8 cellular contexts compared by ENCODE assay signal in genomic region chr22:36358533-36359171, GRCh38. TPM values are rescaled to one million over a fixed set of nuclear protein-coding genes. Genes with fewer than 3 reads are reported as not detected.
DNase-seq lines count a peak whose midpoint lies in the region; ATAC-seq lines count a peak whose summit lies in the region.
"Had no signal": no experiment of that assay in that cellular context is flagged by ENCODE, and none has a peak within 500 bp of the region (broad histone marks: within the 10 kb centered on the region; RNA-seq: fewer than 3 reads in every experiment).

No MANE protein-coding gene starts in this region.

- H3K27me3 Mint-ChIP-seq in activated CD8-positive, alpha-beta T cell treated with anti-CD3 and anti-CD28 coated beads, Interleukin-2, amount 10 ng/mL, durations not matched to agents 7 days and 5 days (ENCODE audit: low read depth) = no peaks in the 10 kb centered on the region
- H3K27me3 Mint-ChIP-seq in immature natural killer cell (ENCODE audit: low read depth in 3 of 3) = peaks cover 9 to 18% (median 11%) of the 10 kb centered on the region in 3 donors
- no peaks in the 10 kb centered on the region for H3K27me3 Mint-ChIP-seq in stimulated activated naive CD8-positive, alpha-beta T cell treated with anti-CD3 and anti-CD28 coated beads, Interleukin-15, amount 100 ng/mL, for 72 hours

- no peak for ATAC-seq in activated CD8-positive, alpha-beta T cell treated with anti-CD3 and anti-CD28 coated beads, Interleukin-2, amount 10 ng/mL, durations not matched to agents 7 days and 5 days
- no peak for ATAC-seq in stimulated activated naive CD8-positive, alpha-beta T cell treated with anti-CD3 and anti-CD28 coated beads, Interleukin-15, amount 100 ng/mL, for 72 hours
- ATAC-seq in GM18519 (IDR thresholded peaks at IDR 0.05; ENCODE audit: low FRiP score, unreplicated experiment) = no peak

- H3K9me3 Mint-ChIP-seq in activated CD8-positive, alpha-beta T cell treated with anti-CD3 and anti-CD28 coated beads, Interleukin-2, amount 10 ng/mL, durations not matched to agents 7 days and 5 days (ENCODE audit: insufficient read depth) = no peaks in the 10 kb centered on the region
- no peaks in the 10 kb centered on the region for H3K9me3 Mint-ChIP-seq in immature natural killer cell
- H3K9me3 Mint-ChIP-seq in stimulated activated naive CD8-positive, alpha-beta T cell treated with anti-CD3 and anti-CD28 coated beads, Interleukin-15, amount 100 ng/mL, for 72 hours = no peaks in the 10 kb centered on the region

- H3K4me3 Mint-ChIP-seq in activated CD8-positive, alpha-beta T cell treated with anti-CD3 and anti-CD28 coated beads, Interleukin-2, amount 10 ng/mL, durations not matched to agents 7 days and 5 days = peak overlapping the region; percentile 13
- H3K4me3 Mint-ChIP-seq in immature natural killer cell = peak overlapping the region in 4 of 5 donors; percentile 50 to 69 (median 64)
- peak overlapping the region; percentile 73 to 81 for H3K4me3 Mint-ChIP-seq in stimulated activated naive CD8-positive, alpha-beta T cell treated with anti-CD3 and anti-CD28 coated beads, Interleukin-15, amount 100 ng/mL, for 72 hours

- H3K4me1 Mint-ChIP-seq in activated CD8-positive, alpha-beta T cell treated with anti-CD3 and anti-CD28 coated beads, Interleukin-2, amount 10 ng/mL, durations not matched to agents 7 days and 5 days (ENCODE audit: low read depth) = peaks cover 93% of the 10 kb centered on the region
- peaks cover 99 to 100% of the 10 kb centered on the region in 2 donors for H3K4me1 Mint-ChIP-seq in immature natural killer cell
- peaks cover 100% of the 10 kb centered on the region for H3K4me1 Mint-ChIP-seq in stimulated activated naive CD8-positive, alpha-beta T cell treated with anti-CD3 and anti-CD28 coated beads, Interleukin-15, amount 100 ng/mL, for 72 hours

- CTCF ChIA-PET in activated CD8-positive, alpha-beta T cell treated with anti-CD3 and anti-CD28 coated beads, Interleukin-2, amount 10 ng/mL, durations not matched to agents 7 days and 5 days (lab: Charles Lee) = interaction anchor here (0.7 to 3.1 kb wide), 8 partner anchors 11 to 128 kb away, joined by 3 to 12 read pairs (median 6); partner anchors contain the start of gene MYH9

- POLR2A ChIA-PET in activated CD8-positive, alpha-beta T cell treated with anti-CD3 and anti-CD28 coated beads, Interleukin-2, amount 10 ng/mL, durations not matched to agents 7 days and 5 days (lab: Charles Lee) = interaction anchor here (0.6 to 1.7 kb wide), 7 partner anchors 14 to 112 kb away, joined by 3 to 8 read pairs (median 5); no protein-coding TSS in a partner anchor

- H3K36me3 Mint-ChIP-seq in activated CD8-positive, alpha-beta T cell treated with anti-CD3 and anti-CD28 coated beads, Interleukin-2, amount 10 ng/mL, durations not matched to agents 7 days and 5 days (ENCODE audit: low read depth) = peaks cover 69% of the 10 kb centered on the region
- H3K36me3 Mint-ChIP-seq in immature natural killer cell = no peaks in the 10 kb centered on the region

- peak overlapping the region; percentile 74 for H3K27ac Mint-ChIP-seq in activated CD8-positive, alpha-beta T cell treated with anti-CD3 and anti-CD28 coated beads, Interleukin-2, amount 10 ng/mL, durations not matched to agents 7 days and 5 days
- H3K27ac Mint-ChIP-seq in immature natural killer cell = peak overlapping the region; percentile 81 to 95 (median 88)
- H3K27ac Mint-ChIP-seq in stimulated activated naive CD8-positive, alpha-beta T cell treated with anti-CD3 and anti-CD28 coated beads, Interleukin-15, amount 100 ng/mL, for 72 hours = peak overlapping the region; percentile 50 to 92

- DNase-seq in HT1080 (ENCODE audit: low read depth) (peak; percentile 61), immature natural killer cell (no peak), UCSD-AML1 (lab: John Stamatoyannopoulos, UW; ENCODE audit: unreplicated experiment) (no peak), COR-L47 (lab: John Stamatoyannopoulos, UW) (no peak)
- no peak for DNase-seq in activated CD8-positive, alpha-beta T cell treated with anti-CD3 and anti-CD28 coated beads, Interleukin-2, amount 10 ng/mL, durations not matched to agents 7 days and 5 days
- no peak for DNase-seq in stimulated activated naive CD8-positive, alpha-beta T cell treated with anti-CD3 and anti-CD28 coated beads, Interleukin-15, amount 100 ng/mL, for 72 hours
- DNase-seq: activated CD4-positive, CD25-positive, alpha-beta regulatory T cell treated with anti-CD3 and anti-CD28 coated beads, Interleukin-2, amount 50 U/mL, for 72 hours had no signal

RNA-seq across cellular contexts. Expression of gene MYH9, which starts 29.1 kb away (rescaled TPM):
- total RNA-seq in HT1080 (2014; rRNA removed; shearing (Covaris generic)) = 277 and 308 TPM in 2 replicates
- 165 and 169 TPM in 2 replicates for polyA plus RNA-seq in HT1080 (2015; cell fraction: cytosol; rRNA removed)
- 579 and 585 TPM in 2 replicates for polyA plus RNA-seq in HT1080 (2015; cell fraction: nucleus; rRNA removed)
- total RNA-seq in activated CD8-positive, alpha-beta T cell treated with anti-CD3 and anti-CD28 coated beads, Interleukin-2, amount 10 ng/mL, durations not matched to agents 7 days and 5 days = 100 to 1,000 TPM; 857 to 883 TPM
- 100 to 1,000 TPM in 1 of 3 donors, 10 to 100 TPM in 1, 1 to 10 TPM in 1; 8.7 to 355 (median 40.2) TPM for polyA plus RNA-seq in immature natural killer cell

Comparison
In these comparisons a context has a peak if more than half of its experiments do, and no peak if none do; other contexts are left out.
1. H3K4me3 Mint-ChIP-seq: peak in every context shown above with its lines; median percentile 77 in stimulated activated naive CD8-positive, alpha-beta T cell treated with anti-CD3 and anti-CD28 coated beads, Interleukin-15, amount 100 ng/mL, for 72 hours; 64 in immature natural killer cell; 13 in activated CD8-positive, alpha-beta T cell treated with anti-CD3 and anti-CD28 coated beads, Interleukin-2, amount 10 ng/mL, durations not matched to agents 7 days and 5 days.